Comparison of ENCODE assay signal across 1 cellular context in the genomic region with DNA sequence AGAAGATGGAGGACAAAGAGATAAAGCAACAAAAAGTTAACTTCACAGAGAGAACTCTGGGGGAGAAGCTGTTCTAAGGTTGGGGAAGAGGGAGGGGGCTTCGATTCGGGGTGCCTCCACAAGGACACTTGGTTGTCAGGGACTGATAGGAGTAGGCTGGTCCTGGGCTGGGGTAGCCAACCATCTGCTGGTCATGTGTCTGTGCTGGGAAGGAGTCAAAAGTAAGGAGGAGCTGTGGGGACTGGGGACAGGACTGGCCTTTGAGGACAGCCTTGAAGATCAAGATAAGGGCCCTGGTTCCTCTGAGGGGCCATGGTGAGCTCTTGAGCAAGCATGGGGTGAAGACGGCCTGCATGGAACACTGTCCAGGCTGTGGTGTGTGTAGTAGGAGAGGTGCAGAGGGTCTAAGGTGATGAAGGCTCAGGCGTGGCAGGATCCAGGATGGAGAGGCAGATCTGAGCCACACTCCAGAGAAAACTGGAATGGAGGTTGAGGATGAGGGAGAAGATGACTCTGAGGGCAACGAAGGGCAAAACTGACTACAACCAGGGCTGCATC.
A peak's percentile ranks its signal among the peaks of the same experiment; 100 is the strongest.
TF ChIP-seq lines count a peak whose summit lies in the region.

No MANE protein-coding gene starts in this region.

TF ChIP-seq in HepG2, 621 proteins besides CTCF, POLR2A, EP300 and RAD21 (continued from another document and continues in another):
- TF ChIP-seq, protein P1, sequence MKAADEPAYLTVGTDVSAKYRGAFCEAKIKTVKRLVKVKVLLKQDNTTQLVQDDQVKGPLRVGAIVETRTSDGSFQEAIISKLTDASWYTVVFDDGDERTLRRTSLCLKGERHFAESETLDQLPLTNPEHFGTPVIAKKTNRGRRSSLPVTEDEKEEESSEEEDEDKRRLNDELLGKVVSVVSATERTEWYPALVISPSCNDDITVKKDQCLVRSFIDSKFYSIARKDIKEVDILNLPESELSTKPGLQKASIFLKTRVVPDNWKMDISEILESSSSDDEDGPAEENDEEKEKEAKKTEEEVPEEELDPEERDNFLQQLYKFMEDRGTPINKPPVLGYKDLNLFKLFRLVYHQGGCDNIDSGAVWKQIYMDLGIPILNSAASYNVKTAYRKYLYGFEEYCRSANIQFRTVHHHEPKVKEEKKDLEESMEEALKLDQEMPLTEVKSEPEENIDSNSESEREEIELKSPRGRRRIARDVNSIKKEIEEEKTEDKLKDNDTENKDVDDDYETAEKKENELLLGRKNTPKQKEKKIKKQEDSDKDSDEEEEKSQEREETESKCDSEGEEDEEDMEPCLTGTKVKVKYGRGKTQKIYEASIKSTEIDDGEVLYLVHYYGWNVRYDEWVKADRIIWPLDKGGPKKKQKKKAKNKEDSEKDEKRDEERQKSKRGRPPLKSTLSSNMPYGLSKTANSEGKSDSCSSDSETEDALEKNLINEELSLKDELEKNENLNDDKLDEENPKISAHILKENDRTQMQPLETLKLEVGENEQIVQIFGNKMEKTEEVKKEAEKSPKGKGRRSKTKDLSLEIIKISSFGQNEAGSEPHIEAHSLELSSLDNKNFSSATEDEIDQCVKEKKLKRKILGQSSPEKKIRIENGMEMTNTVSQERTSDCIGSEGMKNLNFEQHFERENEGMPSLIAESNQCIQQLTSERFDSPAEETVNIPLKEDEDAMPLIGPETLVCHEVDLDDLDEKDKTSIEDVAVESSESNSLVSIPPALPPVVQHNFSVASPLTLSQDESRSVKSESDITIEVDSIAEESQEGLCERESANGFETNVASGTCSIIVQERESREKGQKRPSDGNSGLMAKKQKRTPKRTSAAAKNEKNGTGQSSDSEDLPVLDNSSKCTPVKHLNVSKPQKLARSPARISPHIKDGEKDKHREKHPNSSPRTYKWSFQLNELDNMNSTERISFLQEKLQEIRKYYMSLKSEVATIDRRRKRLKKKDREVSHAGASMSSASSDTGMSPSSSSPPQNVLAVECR (CRISPR knock-in tag; IDR thresholded peaks at IDR 0.05; ENCODE audit: borderline replicate concordance): no peak; the same call in 1 of the 2 replicates
- TF ChIP-seq, protein P2, sequence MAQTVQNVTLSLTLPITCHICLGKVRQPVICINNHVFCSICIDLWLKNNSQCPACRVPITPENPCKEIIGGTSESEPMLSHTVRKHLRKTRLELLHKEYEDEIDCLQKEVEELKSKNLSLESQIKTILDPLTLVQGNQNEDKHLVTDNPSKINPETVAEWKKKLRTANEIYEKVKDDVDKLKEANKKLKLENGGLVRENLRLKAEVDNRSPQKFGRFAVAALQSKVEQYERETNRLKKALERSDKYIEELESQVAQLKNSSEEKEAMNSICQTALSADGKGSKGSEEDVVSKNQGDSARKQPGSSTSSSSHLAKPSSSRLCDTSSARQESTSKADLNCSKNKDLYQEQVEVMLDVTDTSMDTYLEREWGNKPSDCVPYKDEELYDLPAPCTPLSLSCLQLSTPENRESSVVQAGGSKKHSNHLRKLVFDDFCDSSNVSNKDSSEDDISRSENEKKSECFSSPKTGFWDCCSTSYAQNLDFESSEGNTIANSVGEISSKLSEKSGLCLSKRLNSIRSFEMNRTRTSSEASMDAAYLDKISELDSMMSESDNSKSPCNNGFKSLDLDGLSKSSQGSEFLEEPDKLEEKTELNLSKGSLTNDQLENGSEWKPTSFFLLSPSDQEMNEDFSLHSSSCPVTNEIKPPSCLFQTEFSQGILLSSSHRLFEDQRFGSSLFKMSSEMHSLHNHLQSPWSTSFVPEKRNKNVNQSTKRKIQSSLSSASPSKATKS (CRISPR knock-in tag; IDR thresholded peaks at IDR 0.05): no peak
- TF ChIP-seq ZNF549 (CRISPR knock-in tag; IDR thresholded peaks at IDR 0.05) (no peak), HOXA7 (CRISPR knock-in tag; IDR thresholded peaks at IDR 0.05) (no peak), TAF15 (IDR thresholded peaks at IDR 0.05; ENCODE audit: low read depth, low read length, poor library complexity, severe bottlenecking) (no peak), DNMT1 (CRISPR knock-in tag; IDR thresholded peaks at IDR 0.05) (0 out of 2 replicates have a peak, but pooled peaks have one; percentile 30), ZSCAN20 (CRISPR knock-in tag; IDR thresholded peaks at IDR 0.05; ENCODE audit: borderline replicate concordance) (no peak), MTF2 (CRISPR knock-in tag; IDR thresholded peaks at IDR 0.05; ENCODE audit: borderline replicate concordance) (no peak), ZNF773 (CRISPR knock-in tag; IDR thresholded peaks at IDR 0.05; ENCODE audit: borderline replicate concordance) (no peak), ZBTB20 (CRISPR knock-in tag; IDR thresholded peaks at IDR 0.05; ENCODE audit: borderline replicate concordance, low read depth) (0 out of 2 replicates have a peak, but pooled peaks have one; percentile 35), GZF1 (CRISPR knock-in tag; IDR thresholded peaks at IDR 0.05) (no peak), NRL (CRISPR knock-in tag; IDR thresholded peaks at IDR 0.05; ENCODE audit: borderline replicate concordance) (0 out of 2 replicates have a peak, but pooled peaks have one; percentile 42), RELA (CRISPR knock-in tag; IDR thresholded peaks at IDR 0.05) (no peak), MEF2D (CRISPR knock-in tag; IDR thresholded peaks at IDR 0.05) (no peak), ZNF17 (CRISPR knock-in tag; IDR thresholded peaks at IDR 0.05) (no peak), ZNF749 (CRISPR knock-in tag; IDR thresholded peaks at IDR 0.05; ENCODE audit: borderline replicate concordance) (peak; percentile 39; the same call in 1 of the 2 replicates), CBX2 (IDR thresholded peaks at IDR 0.05; ENCODE audit: low read depth, low read length) (no peak), CBX2 (CRISPR knock-in tag; IDR thresholded peaks at IDR 0.05; ENCODE audit: low read depth) (no peak), ZC3H4 (CRISPR knock-in tag; IDR thresholded peaks at IDR 0.05; ENCODE audit: borderline replicate concordance) (0 out of 2 replicates have a peak, but pooled peaks have one; percentile 31), BCL6 (CRISPR knock-in tag; IDR thresholded peaks at IDR 0.05) (no peak), THAP11 (CRISPR knock-in tag; IDR thresholded peaks at IDR 0.05) (no peak)
- TF ChIP-seq, protein P3, sequence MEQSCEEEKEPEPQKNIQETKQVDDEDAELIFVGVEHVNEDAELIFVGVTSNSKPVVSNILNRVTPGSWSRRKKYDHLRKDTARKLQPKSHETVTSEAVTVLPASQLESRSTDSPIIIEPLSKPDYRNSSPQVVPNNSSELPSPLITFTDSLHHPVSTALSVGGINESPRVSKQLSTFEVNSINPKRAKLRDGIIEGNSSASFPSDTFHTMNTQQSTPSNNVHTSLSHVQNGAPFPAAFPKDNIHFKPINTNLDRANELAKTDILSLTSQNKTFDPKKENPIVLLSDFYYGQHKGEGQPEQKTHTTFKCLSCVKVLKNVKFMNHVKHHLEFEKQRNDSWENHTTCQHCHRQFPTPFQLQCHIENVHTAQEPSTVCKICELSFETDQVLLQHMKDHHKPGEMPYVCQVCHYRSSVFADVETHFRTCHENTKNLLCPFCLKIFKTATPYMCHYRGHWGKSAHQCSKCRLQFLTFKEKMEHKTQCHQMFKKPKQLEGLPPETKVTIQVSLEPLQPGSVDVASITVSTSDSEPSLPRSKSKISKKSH (CRISPR knock-in tag; IDR thresholded peaks at IDR 0.05; ENCODE audit: borderline replicate concordance): 0 out of 2 replicates have a peak, but pooled peaks have one; percentile 57
- TF ChIP-seq, protein P4, sequence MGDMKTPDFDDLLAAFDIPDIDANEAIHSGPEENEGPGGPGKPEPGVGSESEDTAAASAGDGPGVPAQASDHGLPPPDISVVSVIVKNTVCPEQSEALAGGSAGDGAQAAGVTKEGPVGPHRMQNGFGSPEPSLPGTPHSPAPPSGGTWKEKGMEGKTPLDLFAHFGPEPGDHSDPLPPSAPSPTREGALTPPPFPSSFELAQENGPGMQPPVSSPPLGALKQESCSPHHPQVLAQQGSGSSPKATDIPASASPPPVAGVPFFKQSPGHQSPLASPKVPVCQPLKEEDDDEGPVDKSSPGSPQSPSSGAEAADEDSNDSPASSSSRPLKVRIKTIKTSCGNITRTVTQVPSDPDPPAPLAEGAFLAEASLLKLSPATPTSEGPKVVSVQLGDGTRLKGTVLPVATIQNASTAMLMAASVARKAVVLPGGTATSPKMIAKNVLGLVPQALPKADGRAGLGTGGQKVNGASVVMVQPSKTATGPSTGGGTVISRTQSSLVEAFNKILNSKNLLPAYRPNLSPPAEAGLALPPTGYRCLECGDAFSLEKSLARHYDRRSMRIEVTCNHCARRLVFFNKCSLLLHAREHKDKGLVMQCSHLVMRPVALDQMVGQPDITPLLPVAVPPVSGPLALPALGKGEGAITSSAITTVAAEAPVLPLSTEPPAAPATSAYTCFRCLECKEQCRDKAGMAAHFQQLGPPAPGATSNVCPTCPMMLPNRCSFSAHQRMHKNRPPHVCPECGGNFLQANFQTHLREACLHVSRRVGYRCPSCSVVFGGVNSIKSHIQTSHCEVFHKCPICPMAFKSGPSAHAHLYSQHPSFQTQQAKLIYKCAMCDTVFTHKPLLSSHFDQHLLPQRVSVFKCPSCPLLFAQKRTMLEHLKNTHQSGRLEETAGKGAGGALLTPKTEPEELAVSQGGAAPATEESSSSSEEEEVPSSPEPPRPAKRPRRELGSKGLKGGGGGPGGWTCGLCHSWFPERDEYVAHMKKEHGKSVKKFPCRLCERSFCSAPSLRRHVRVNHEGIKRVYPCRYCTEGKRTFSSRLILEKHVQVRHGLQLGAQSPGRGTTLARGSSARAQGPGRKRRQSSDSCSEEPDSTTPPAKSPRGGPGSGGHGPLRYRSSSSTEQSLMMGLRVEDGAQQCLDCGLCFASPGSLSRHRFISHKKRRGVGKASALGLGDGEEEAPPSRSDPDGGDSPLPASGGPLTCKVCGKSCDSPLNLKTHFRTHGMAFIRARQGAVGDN (CRISPR knock-in tag; IDR thresholded peaks at IDR 0.05): peak; percentile 74
- TF ChIP-seq, protein P5, sequence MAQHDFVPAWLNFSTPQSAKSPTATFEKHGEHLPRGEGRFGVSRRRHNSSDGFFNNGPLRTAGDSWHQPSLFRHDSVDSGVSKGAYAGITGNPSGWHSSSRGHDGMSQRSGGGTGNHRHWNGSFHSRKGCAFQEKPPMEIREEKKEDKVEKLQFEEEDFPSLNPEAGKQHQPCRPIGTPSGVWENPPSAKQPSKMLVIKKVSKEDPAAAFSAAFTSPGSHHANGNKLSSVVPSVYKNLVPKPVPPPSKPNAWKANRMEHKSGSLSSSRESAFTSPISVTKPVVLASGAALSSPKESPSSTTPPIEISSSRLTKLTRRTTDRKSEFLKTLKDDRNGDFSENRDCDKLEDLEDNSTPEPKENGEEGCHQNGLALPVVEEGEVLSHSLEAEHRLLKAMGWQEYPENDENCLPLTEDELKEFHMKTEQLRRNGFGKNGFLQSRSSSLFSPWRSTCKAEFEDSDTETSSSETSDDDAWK (CRISPR knock-in tag; IDR thresholded peaks at IDR 0.05): no peak
- TF ChIP-seq, protein P6, sequence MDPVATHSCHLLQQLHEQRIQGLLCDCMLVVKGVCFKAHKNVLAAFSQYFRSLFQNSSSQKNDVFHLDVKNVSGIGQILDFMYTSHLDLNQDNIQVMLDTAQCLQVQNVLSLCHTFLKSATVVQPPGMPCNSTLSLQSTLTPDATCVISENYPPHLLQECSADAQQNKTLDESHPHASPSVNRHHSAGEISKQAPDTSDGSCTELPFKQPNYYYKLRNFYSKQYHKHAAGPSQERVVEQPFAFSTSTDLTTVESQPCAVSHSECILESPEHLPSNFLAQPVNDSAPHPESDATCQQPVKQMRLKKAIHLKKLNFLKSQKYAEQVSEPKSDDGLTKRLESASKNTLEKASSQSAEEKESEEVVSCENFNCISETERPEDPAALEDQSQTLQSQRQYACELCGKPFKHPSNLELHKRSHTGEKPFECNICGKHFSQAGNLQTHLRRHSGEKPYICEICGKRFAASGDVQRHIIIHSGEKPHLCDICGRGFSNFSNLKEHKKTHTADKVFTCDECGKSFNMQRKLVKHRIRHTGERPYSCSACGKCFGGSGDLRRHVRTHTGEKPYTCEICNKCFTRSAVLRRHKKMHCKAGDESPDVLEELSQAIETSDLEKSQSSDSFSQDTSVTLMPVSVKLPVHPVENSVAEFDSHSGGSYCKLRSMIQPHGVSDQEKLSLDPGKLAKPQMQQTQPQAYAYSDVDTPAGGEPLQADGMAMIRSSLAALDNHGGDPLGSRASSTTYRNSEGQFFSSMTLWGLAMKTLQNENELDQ (CRISPR knock-in tag; IDR thresholded peaks at IDR 0.05; ENCODE audit: borderline replicate concordance): no peak
- TF ChIP-seq, protein P7, sequence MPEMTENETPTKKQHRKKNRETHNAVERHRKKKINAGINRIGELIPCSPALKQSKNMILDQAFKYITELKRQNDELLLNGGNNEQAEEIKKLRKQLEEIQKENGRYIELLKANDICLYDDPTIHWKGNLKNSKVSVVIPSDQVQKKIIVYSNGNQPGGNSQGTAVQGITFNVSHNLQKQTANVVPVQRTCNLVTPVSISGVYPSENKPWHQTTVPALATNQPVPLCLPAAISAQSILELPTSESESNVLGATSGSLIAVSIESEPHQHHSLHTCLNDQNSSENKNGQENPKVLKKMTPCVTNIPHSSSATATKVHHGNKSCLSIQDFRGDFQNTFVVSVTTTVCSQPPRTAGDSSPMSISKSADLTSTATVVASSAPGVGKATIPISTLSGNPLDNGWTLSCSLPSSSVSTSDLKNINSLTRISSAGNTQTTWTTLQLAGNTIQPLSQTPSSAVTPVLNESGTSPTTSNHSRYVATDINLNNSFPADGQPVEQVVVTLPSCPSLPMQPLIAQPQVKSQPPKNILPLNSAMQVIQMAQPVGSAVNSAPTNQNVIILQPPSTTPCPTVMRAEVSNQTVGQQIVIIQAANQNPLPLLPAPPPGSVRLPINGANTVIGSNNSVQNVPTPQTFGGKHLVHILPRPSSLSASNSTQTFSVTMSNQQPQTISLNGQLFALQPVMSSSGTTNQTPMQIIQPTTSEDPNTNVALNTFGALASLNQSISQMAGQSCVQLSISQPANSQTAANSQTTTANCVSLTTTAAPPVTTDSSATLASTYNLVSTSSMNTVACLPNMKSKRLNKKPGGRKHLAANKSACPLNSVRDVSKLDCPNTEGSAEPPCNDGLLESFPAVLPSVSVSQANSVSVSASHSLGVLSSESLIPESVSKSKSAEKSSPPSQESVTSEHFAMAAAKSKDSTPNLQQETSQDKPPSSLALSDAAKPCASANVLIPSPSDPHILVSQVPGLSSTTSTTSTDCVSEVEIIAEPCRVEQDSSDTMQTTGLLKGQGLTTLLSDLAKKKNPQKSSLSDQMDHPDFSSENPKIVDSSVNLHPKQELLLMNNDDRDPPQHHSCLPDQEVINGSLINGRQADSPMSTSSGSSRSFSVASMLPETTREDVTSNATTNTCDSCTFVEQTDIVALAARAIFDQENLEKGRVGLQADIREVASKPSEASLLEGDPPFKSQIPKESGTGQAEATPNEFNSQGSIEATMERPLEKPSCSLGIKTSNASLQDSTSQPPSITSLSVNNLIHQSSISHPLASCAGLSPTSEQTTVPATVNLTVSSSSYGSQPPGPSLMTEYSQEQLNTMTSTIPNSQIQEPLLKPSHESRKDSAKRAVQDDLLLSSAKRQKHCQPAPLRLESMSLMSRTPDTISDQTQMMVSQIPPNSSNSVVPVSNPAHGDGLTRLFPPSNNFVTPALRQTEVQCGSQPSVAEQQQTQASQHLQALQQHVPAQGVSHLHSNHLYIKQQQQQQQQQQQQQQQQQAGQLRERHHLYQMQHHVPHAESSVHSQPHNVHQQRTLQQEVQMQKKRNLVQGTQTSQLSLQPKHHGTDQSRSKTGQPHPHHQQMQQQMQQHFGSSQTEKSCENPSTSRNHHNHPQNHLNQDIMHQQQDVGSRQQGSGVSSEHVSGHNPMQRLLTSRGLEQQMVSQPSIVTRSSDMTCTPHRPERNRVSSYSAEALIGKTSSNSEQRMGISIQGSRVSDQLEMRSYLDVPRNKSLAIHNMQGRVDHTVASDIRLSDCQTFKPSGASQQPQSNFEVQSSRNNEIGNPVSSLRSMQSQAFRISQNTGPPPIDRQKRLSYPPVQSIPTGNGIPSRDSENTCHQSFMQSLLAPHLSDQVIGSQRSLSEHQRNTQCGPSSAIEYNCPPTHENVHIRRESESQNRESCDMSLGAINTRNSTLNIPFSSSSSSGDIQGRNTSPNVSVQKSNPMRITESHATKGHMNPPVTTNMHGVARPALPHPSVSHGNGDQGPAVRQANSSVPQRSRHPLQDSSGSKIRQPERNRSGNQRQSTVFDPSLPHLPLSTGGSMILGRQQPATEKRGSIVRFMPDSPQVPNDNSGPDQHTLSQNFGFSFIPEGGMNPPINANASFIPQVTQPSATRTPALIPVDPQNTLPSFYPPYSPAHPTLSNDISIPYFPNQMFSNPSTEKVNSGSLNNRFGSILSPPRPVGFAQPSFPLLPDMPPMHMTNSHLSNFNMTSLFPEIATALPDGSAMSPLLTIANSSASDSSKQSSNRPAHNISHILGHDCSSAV (CRISPR knock-in tag; IDR thresholded peaks at IDR 0.05; ENCODE audit: borderline replicate concordance): no peak
